Comparison of ENCODE assay signal across 8 cellular contexts in genomic region chr17:18681767-18682571, GRCh38. TPM values are rescaled to one million over a fixed set of nuclear protein-coding genes. Genes with fewer than 3 reads are reported as not detected.
A peak's percentile ranks its signal among the peaks of the same experiment; 100 is the strongest.
DNase-seq lines count a peak whose midpoint lies in the region; ATAC-seq and TF ChIP-seq lines count a peak whose summit lies in the region.
"Not testable (repeated sequence)": the region's sequence is repeated elsewhere in the genome, so short reads cannot be mapped to it uniquely, and the experiment has no call there.

Gene FOXO3B, minus strand, starts transcription at chr17:18682314. Its CDS starts 663 bp downstream, at chr17:18681651.

- H3K4me3 ChIP-seq in HUES64 (ENCODE audit: low read length): peak within 1 kb of the TSS; percentile 70
- H3K4me3 ChIP-seq in PC-3 (ENCODE audit: low read length): peak within 1 kb of the TSS; percentile 64
- peak within 1 kb of the TSS; percentile 17 for H3K4me3 ChIP-seq in mucosa of descending colon

- POLR2A ChIA-PET in PC-3 (lab: Charles Lee; ENCODE audit: unreplicated experiment): not testable (repeated sequence)

- H3K4me3 Mint-ChIP-seq in activated T-cell treated with anti-CD3 and anti-CD28 coated beads, Interleukin-2, amount 50 U/mL, for 4 hours: peak within 1 kb of the TSS; percentile 66

- CTCF ChIA-PET in PC-3 (lab: Charles Lee): not testable (repeated sequence)

- not testable (repeated sequence) for TF ChIP-seq CTCF in PC-3 (conservative IDR thresholded peaks at IDR 0.05; ENCODE audit: low read depth, low read length); mucosa of descending colon (IDR thresholded peaks at IDR 0.05)

- not testable (repeated sequence) for H3K4me1 ChIP-seq in HUES64 (ENCODE audit: insufficient read depth, low read length); PC-3 (ENCODE audit: insufficient read depth, low read length); mucosa of descending colon (ENCODE audit: low read depth)

- not testable (repeated sequence) for H3K36me3 Mint-ChIP-seq in activated T-cell treated with anti-CD3 and anti-CD28 coated beads, Interleukin-2, amount 50 U/mL, for 4 hours (ENCODE audit: insufficient read depth)

- H3F3A ChIP-seq in PC-3 (ENCODE audit: low read length, unreplicated experiment): not testable (repeated sequence)

- H3K27ac ChIP-seq in HUES64 (ENCODE audit: low read depth, low read length): 0 out of 2 replicates have a peak within 1 kb of the TSS, but pooled peaks have one; percentile 30
- H3K27ac ChIP-seq in PC-3 (ENCODE audit: low read length): not testable (repeated sequence)

- under 1% methylated on average over 47 of the region's 58 CpGs for WGBS in HUES64

- ATAC-seq in GM21619 (IDR thresholded peaks at IDR 0.05; ENCODE audit: unreplicated experiment) (peak; percentile 81), PC-3 (peak; percentile 82), esophagus mucosa (peak; percentile 93), mucosa of descending colon (peak; percentile 97)
- ATAC-seq in activated T-cell treated with anti-CD3 and anti-CD28 coated beads, Interleukin-2, amount 50 U/mL, for 4 hours: peak; percentile 93 to 97

- not testable (repeated sequence) for H3K79me2 ChIP-seq in PC-3 (ENCODE audit: low read length)

- H3K27me3 ChIP-seq in HUES64 (ENCODE audit: insufficient read depth, low read length); PC-3 (ENCODE audit: low read length): not testable (repeated sequence)

- not testable (repeated sequence) for H3K9me3 ChIP-seq in HUES64 (ENCODE audit: insufficient read depth, low read depth, low read length); PC-3 (ENCODE audit: low read length); mucosa of descending colon

- H2AFZ ChIP-seq in PC-3 (ENCODE audit: low read length): peak within 1 kb of the TSS; percentile 81; the same call in 1 of the 2 replicates

- H4K20me1 ChIP-seq in PC-3 (ENCODE audit: low read length): not testable (repeated sequence)

- BruUV-seq in PC-3 (replicated peaks; lab: Mats Ljungman, UMichigan): TSS peak; percentile 76

- H3K9ac ChIP-seq in HUES64 (ENCODE audit: low read depth, low read length): peak within 1 kb of the TSS; percentile 82
- not testable (repeated sequence) for H3K9ac ChIP-seq in PC-3 (ENCODE audit: low read length)

- peak within 1 kb of the TSS; percentile 74 for H3K4me2 ChIP-seq in PC-3 (ENCODE audit: low read length)

- not testable (repeated sequence) for H3K27me3 Mint-ChIP-seq in activated T-cell treated with anti-CD3 and anti-CD28 coated beads, Interleukin-2, amount 50 U/mL, for 4 hours (ENCODE audit: low read depth)

- H3K36me3 ChIP-seq in HUES64 (ENCODE audit: insufficient read depth, low read length): peaks cover 23% of the 10 kb centered on the region; the same call in 1 of the 2 replicates
- not testable (repeated sequence) for H3K36me3 ChIP-seq in PC-3 (ENCODE audit: low read depth, low read length); mucosa of descending colon (ENCODE audit: low read depth)

- intact Hi-C loops in PC-3 (cut with micrococcal nuclease); mucosa of descending colon (cut with DNase I, micrococcal nuclease): not testable (repeated sequence)

- DNase-seq in DMS 273 treated with DMSO at 0.1 percent for 48 hours (lab: John Stamatoyannopoulos, UW) (peak; percentile 80), PC-3 (peak; percentile 78), mucosa of descending colon (peak; percentile 87 to 92 (median 89))
- peak; percentile 79 for DNase-seq in activated T-cell treated with anti-CD3 and anti-CD28 coated beads, Interleukin-2, amount 50 U/mL, for 4 hours
- peak; percentile 68 to 73 for DNase-seq in stimulated activated CD8-positive, alpha-beta memory T cell treated with anti-CD3 and anti-CD28 coated beads, Interleukin-15, amount 100 ng/mL, for 48 hours (ENCODE audit: low read depth in 2 of 2)

- H3K9me3 Mint-ChIP-seq in activated T-cell treated with anti-CD3 and anti-CD28 coated beads, Interleukin-2, amount 50 U/mL, for 4 hours: not testable (repeated sequence)

- H3K4me1 Mint-ChIP-seq in activated T-cell treated with anti-CD3 and anti-CD28 coated beads, Interleukin-2, amount 50 U/mL, for 4 hours (ENCODE audit: low read depth): peaks cover 16% of the 10 kb centered on the region

- H3K9me2 ChIP-seq in PC-3 (replicated peaks; ENCODE audit: low read length): not testable (repeated sequence)

RNA-seq across cellular contexts. Expression of gene FOXO3B, which starts in this region (rescaled TPM):
- 8.3 TPM for polyA plus RNA-seq in HUES64 (2013, experiment 1 of 2)
- polyA plus RNA-seq in HUES64 (2013, experiment 2 of 2): 7.5 TPM
- total RNA-seq in PC-3 (2014; rRNA removed): 3.5 and 4.4 TPM in 2 replicates
- 10 to 100 TPM in 1 of 3 donors, 1 to 10 TPM in 2; 6.5 to 11.3 (median 9.4) TPM for total RNA-seq in activated T-cell treated with anti-CD3 and anti-CD28 coated beads, Interleukin-2, amount 50 U/mL, for 4 hours
- 0.36 TPM for total RNA-seq in esophagus mucosa
- 1 to 10 TPM; 1.9 to 5.0 (median 2.0) TPM for total RNA-seq in mucosa of descending colon

Comparison
In these comparisons a context has a peak if more than half of its experiments do, and no peak if none do; other contexts are left out.
1. Peak in ATAC-seq in esophagus mucosa; RNA of the gene not detected or under 1 TPM.
2. H3K4me3 ChIP-seq: peak in every context shown above with its lines; median percentile 70 in HUES64; 64 in PC-3; 17 in mucosa of descending colon.